ENCODE assay signal across 8 cellular contexts in genomic region chr19:7680606-7681335, GRCh38. TPM values are rescaled to one million over a fixed set of nuclear protein-coding genes. Genes with fewer than 3 reads are reported as not detected.
A peak's percentile ranks its signal among the peaks of the same experiment; 100 is the strongest.
DNase-seq lines count a peak whose midpoint lies in the region; ATAC-seq and TF ChIP-seq lines count a peak whose summit lies in the region.

TRAPPC5 (plus strand) TSS chr19:7680833; CDS start chr19:7682254, 1,421 bp downstream.

- peak within 1 kb of the TSS; percentile 90 for H3K27ac Mint-ChIP-seq in stimulated activated naive CD8-positive, alpha-beta T cell treated with anti-CD3 and anti-CD28 coated beads, Interleukin-15, Interleukin-2, amounts not matched to agents 100 ng/mL and 50 ng/mL, for 24 hours

- peak; percentile 97 for TF ChIP-seq RAD21 in neural cell (conservative IDR thresholded peaks at IDR 0.05)

- H3K4me3 ChIP-seq in SJCRH30 (peak within 1 kb of the TSS; percentile 93), fibroblast of villous mesenchyme (ENCODE audit: low read depth, low read length) (peak within 1 kb of the TSS; percentile 96), neural cell (ENCODE audit: low read length) (peak within 1 kb of the TSS; percentile 100)

- peak; percentile 68 for TF ChIP-seq EP300 in neural cell (conservative IDR thresholded peaks at IDR 0.05; ENCODE audit: poor library complexity, severe bottlenecking)

- H3K36me3 Mint-ChIP-seq in stimulated activated naive CD8-positive, alpha-beta T cell treated with anti-CD3 and anti-CD28 coated beads, Interleukin-15, Interleukin-2, amounts not matched to agents 100 ng/mL and 50 ng/mL, for 24 hours (ENCODE audit: low read depth): peaks cover 12% of the 10 kb centered on the region

- H3K27ac ChIP-seq in SJCRH30 (peak within 1 kb of the TSS; percentile 60), neural cell (ENCODE audit: low read length) (peak within 1 kb of the TSS; percentile 64)

- H3K27me3 Mint-ChIP-seq in stimulated activated naive CD8-positive, alpha-beta T cell treated with anti-CD3 and anti-CD28 coated beads, Interleukin-15, Interleukin-2, amounts not matched to agents 100 ng/mL and 50 ng/mL, for 24 hours: peaks cover 22% of the 10 kb centered on the region

- no peaks in the 10 kb centered on the region for H3K4me1 ChIP-seq in SJCRH30

- peak within 1 kb of the TSS; percentile 87 for H3K4me3 Mint-ChIP-seq in stimulated activated naive CD8-positive, alpha-beta T cell treated with anti-CD3 and anti-CD28 coated beads, Interleukin-15, Interleukin-2, amounts not matched to agents 100 ng/mL and 50 ng/mL, for 24 hours

- H3K9ac ChIP-seq in neural cell (ENCODE audit: low read length): peak within 1 kb of the TSS; percentile 86

- peak; percentile 48 for ATAC-seq in GM19395 (IDR thresholded peaks at IDR 0.05; ENCODE audit: unreplicated experiment)

- peaks cover 8% of the 10 kb centered on the region for H3K79me2 ChIP-seq in neural cell (replicated peaks; ENCODE audit: insufficient read depth, low read length)

- H3K27me3 ChIP-seq in SJCRH30 (peaks cover 2% of the 10 kb centered on the region; the same call in 1 of the 2 replicates), neural cell (ENCODE audit: insufficient read depth, low read depth, low read length) (no peaks in the 10 kb centered on the region)

- H4K20me1 ChIP-seq in neural cell (ENCODE audit: insufficient read depth): no peaks in the 10 kb centered on the region

- TF ChIP-seq CTCF in fibroblast of villous mesenchyme (IDR thresholded peaks at IDR 0.05; ENCODE audit: insufficient read depth, low read depth, low read length) (peak; percentile 73), neural cell (IDR thresholded peaks at IDR 0.05; ENCODE audit: poor library complexity, severe bottlenecking) (peak; percentile 100)

- no peaks in the 10 kb centered on the region for H3K9me2 ChIP-seq in neural cell (ENCODE audit: insufficient read depth, low read length)

- peaks cover 66% of the 10 kb centered on the region for H3K4me1 Mint-ChIP-seq in stimulated activated naive CD8-positive, alpha-beta T cell treated with anti-CD3 and anti-CD28 coated beads, Interleukin-15, Interleukin-2, amounts not matched to agents 100 ng/mL and 50 ng/mL, for 24 hours (ENCODE audit: low read depth)

- peak within 1 kb of the TSS; percentile 11 for H3K4me2 ChIP-seq in neural cell (ENCODE audit: low read length)

- H2AFZ ChIP-seq in neural cell (ENCODE audit: low read depth, low read length): peak within 1 kb of the TSS; percentile 56

- H3K9me3 Mint-ChIP-seq in stimulated activated naive CD8-positive, alpha-beta T cell treated with anti-CD3 and anti-CD28 coated beads, Interleukin-15, Interleukin-2, amounts not matched to agents 100 ng/mL and 50 ng/mL, for 24 hours: no peaks in the 10 kb centered on the region

- no peaks in the 10 kb centered on the region; the same call in 1 of the 2 replicates for H3K36me3 ChIP-seq in SJCRH30
- H3K36me3 ChIP-seq in neural cell (ENCODE audit: insufficient read depth, low read length): no peaks in the 10 kb centered on the region

- no peaks in the 10 kb centered on the region for H3F3A ChIP-seq in neural cell (ENCODE audit: insufficient read depth, low read length, poor library complexity, severe bottlenecking)

- DNase-seq in CD1c-positive myeloid dendritic cell (ENCODE audit: extremely low spot score) (peak; percentile 96), Kasumi-1 (lab: John Stamatoyannopoulos, UW) (peak; percentile 63 to 71), SJCRH30 (peak; percentile 74 to 82), activated gamma-delta T cell treated with Interleukin-2 at 50 U/mL for 16 hours (peak; percentile 82), fibroblast of villous mesenchyme (ENCODE audit: low read depth) (peak; percentile 81)

- H3K9me3 ChIP-seq in SJCRH30 (replicated peaks) (no peaks in the 10 kb centered on the region), neural cell (ENCODE audit: low read length) (no peaks in the 10 kb centered on the region)

TF ChIP-seq in neural cell, 6 proteins besides CTCF, POLR2A, EP300 and RAD21:
- TF ChIP-seq REST (IDR thresholded peaks at IDR 0.05; ENCODE audit: borderline replicate concordance) (peak; percentile 78), EZH2 (IDR thresholded peaks at IDR 0.05; ENCODE audit: borderline replicate concordance, insufficient read depth, low read length, poor library complexity, severe bottlenecking) (no peak), MXI1 (conservative IDR thresholded peaks at IDR 0.05; ENCODE audit: poor library complexity, severe bottlenecking) (peak; percentile 73), SMC3 (conservative IDR thresholded peaks at IDR 0.05; ENCODE audit: poor library complexity) (peak; percentile 92), POLR2AphosphoS5 (IDR thresholded peaks at IDR 0.05) (peak; percentile 84), TAF1 (IDR thresholded peaks at IDR 0.05; ENCODE audit: low read depth) (peak; percentile 70)
TF ChIP-seq in neural cell: peak in this region for 5.

RNA-seq across cellular contexts. Expression of gene TRAPPC5, which starts in this region (rescaled TPM):
- total RNA-seq in SJCRH30 (2014; rRNA removed; shearing (Covaris generic)): 18.5 and 25.1 TPM in 2 replicates
- total RNA-seq in fibroblast of villous mesenchyme: 29.0 and 29.8 TPM in 2 replicates
- polyA plus RNA-seq in neural cell: 88.5 and 113 TPM in 2 replicates
- 18.0 and 23.4 TPM in 2 replicates for polyA minus RNA-seq in neural cell

Comparison
In these comparisons a context has a peak if more than half of its experiments do, and no peak if none do; other contexts are left out.
1. Peak in every context shown above with its lines: DNase-seq, ATAC-seq, H3K4me3 ChIP-seq and H3K27ac ChIP-seq.